Comparison of ENCODE assay signal across 19 cellular contexts in genomic region chr15:90340345-90340744, GRCh38. TPM values are rescaled to one million over a fixed set of nuclear protein-coding genes. Genes with fewer than 3 reads are reported as not detected.
A peak's percentile ranks its signal among the peaks of the same experiment; 100 is the strongest.
DNase-seq lines count a peak whose midpoint lies in the region; ATAC-seq and TF ChIP-seq lines count a peak whose summit lies in the region.
"Had no signal": no experiment of that assay in that cellular context is flagged by ENCODE, and none has a peak within 500 bp of the region (broad histone marks: within the 10 kb centered on the region; RNA-seq: fewer than 3 reads in every experiment).

No MANE protein-coding gene starts in this region.

- no peak overlapping the region for H3K4me3 Mint-ChIP-seq in GM23338
- H3K4me3 Mint-ChIP-seq in stimulated activated effector memory CD8-positive, alpha-beta T cell treated with anti-CD3 and anti-CD28 coated beads, Interleukin-12 subunit alpha, Interleukin-12 subunit beta, amount 100 ng/mL, for 72 hours: no peak overlapping the region
- H3K4me3 Mint-ChIP-seq: activated CD4-positive, alpha-beta T cell treated with anti-CD3 and anti-CD28 coated beads, Interleukin-2, amount 10 ng/mL, durations not matched to agents 7 days and 5 days; activated naive CD8-positive, alpha-beta T cell treated with anti-CD3 and anti-CD28 coated beads, Interleukin-2, amount 10 ng/mL, durations not matched to agents 7 days and 5 days; activated T-helper 17 cell treated with anti-CD3 and anti-CD28 coated beads, Interleukin-2, amount 50 U/mL, for 72 hours; CD14-positive monocyte; stimulated activated memory B cell treated with anti-CD40 and anti-IgM and Interleukin-4, amounts not matched to agents 10 μg/mL and 1 μg/mL and 100 μg/mL, for 72 hours; T-helper 17 cell had no signal

- no peaks in the 10 kb centered on the region for H4K20me1 ChIP-seq in GM23338 (replicated peaks; ENCODE audit: insufficient read depth)

- H3K9me2 ChIP-seq in GM23338 (ENCODE audit: insufficient read depth): no peaks in the 10 kb centered on the region

- H3K36me3 Mint-ChIP-seq in GM23338 (ENCODE audit: low read depth): no peaks in the 10 kb centered on the region
- H3K36me3 Mint-ChIP-seq in stimulated activated effector memory CD8-positive, alpha-beta T cell treated with anti-CD3 and anti-CD28 coated beads, Interleukin-12 subunit alpha, Interleukin-12 subunit beta, amount 100 ng/mL, for 72 hours: no peaks in the 10 kb centered on the region
- H3K36me3 Mint-ChIP-seq: activated naive CD8-positive, alpha-beta T cell treated with anti-CD3 and anti-CD28 coated beads, Interleukin-2, amount 10 ng/mL, durations not matched to agents 7 days and 5 days; CD14-positive monocyte; stimulated activated memory B cell treated with anti-CD40 and anti-IgM and Interleukin-4, amounts not matched to agents 10 μg/mL and 1 μg/mL and 100 μg/mL, for 72 hours had no signal

- no peaks in the 10 kb centered on the region for H3K9me3 Mint-ChIP-seq in GM23338
- no peaks in the 10 kb centered on the region for H3K9me3 Mint-ChIP-seq in stimulated activated effector memory CD8-positive, alpha-beta T cell treated with anti-CD3 and anti-CD28 coated beads, Interleukin-12 subunit alpha, Interleukin-12 subunit beta, amount 100 ng/mL, for 72 hours
- H3K9me3 Mint-ChIP-seq: activated CD4-positive, alpha-beta T cell treated with anti-CD3 and anti-CD28 coated beads, Interleukin-2, amount 10 ng/mL, durations not matched to agents 7 days and 5 days; activated naive CD8-positive, alpha-beta T cell treated with anti-CD3 and anti-CD28 coated beads, Interleukin-2, amount 10 ng/mL, durations not matched to agents 7 days and 5 days; activated T-helper 17 cell treated with anti-CD3 and anti-CD28 coated beads, Interleukin-2, amount 50 U/mL, for 72 hours; CD14-positive monocyte; stimulated activated memory B cell treated with anti-CD40 and anti-IgM and Interleukin-4, amounts not matched to agents 10 μg/mL and 1 μg/mL and 100 μg/mL, for 72 hours had no signal

- H3K4me2 ChIP-seq in GM23338: no peak overlapping the region

- H3K9me3 ChIP-seq in colonic mucosa: no peaks in the 10 kb centered on the region
- no peaks in the 10 kb centered on the region for H3K9me3 ChIP-seq in uterus
- H3K9me3 ChIP-seq: sigmoid colon, thoracic aorta had no signal

- H3K36me3 ChIP-seq in GM23338 (ENCODE audit: insufficient read depth) (no peaks in the 10 kb centered on the region), colonic mucosa (no peaks in the 10 kb centered on the region), uterus (no peaks in the 10 kb centered on the region)
- H3K36me3 ChIP-seq: sigmoid colon, thoracic aorta had no signal

- no peak overlapping the region for H3K27ac ChIP-seq in 22Rv1
- no peak overlapping the region for H3K27ac ChIP-seq in GM23338 (ENCODE audit: low read depth)
- no peak overlapping the region for H3K27ac ChIP-seq in colonic mucosa
- H3K27ac ChIP-seq in uterus: no peak overlapping the region
- H3K27ac ChIP-seq: sigmoid colon, thoracic aorta had no signal

- H3K27me3 ChIP-seq in GM23338 (ENCODE audit: insufficient read depth): no peaks in the 10 kb centered on the region
- H3K27me3 ChIP-seq in colonic mucosa: no peaks in the 10 kb centered on the region
- no peaks in the 10 kb centered on the region for H3K27me3 ChIP-seq in uterus
- H3K27me3 ChIP-seq: sigmoid colon had no signal

- no peak overlapping the region for H3K4me3 ChIP-seq in GM23338
- H3K4me3 ChIP-seq in colonic mucosa: no peak overlapping the region
- no peak overlapping the region for H3K4me3 ChIP-seq in uterus
- H3K4me3 ChIP-seq: sigmoid colon, thoracic aorta had no signal

- no peaks in the 10 kb centered on the region for H3K79me2 ChIP-seq in GM23338 (replicated peaks; ENCODE audit: insufficient read depth)

- no peak overlapping the region for H3K9ac ChIP-seq in colonic mucosa (ENCODE audit: low read depth in 2 of 2, low read length in 2 of 2)

- ATAC-seq in GM23338 (peak; percentile 82), GM19463 (IDR thresholded peaks at IDR 0.05; ENCODE audit: unreplicated experiment) (no peak)
- ATAC-seq in stimulated activated effector memory CD8-positive, alpha-beta T cell treated with anti-CD3 and anti-CD28 coated beads, Interleukin-12 subunit alpha, Interleukin-12 subunit beta, amount 100 ng/mL, for 72 hours: no peak
- ATAC-seq: activated T-helper 17 cell treated with anti-CD3 and anti-CD28 coated beads, Interleukin-2, amount 50 U/mL, for 72 hours; left ventricle myocardium superior; stimulated activated memory B cell treated with anti-CD40 and anti-IgM and Interleukin-4, amounts not matched to agents 10 μg/mL and 1 μg/mL and 100 μg/mL, for 72 hours; T-helper 17 cell had no signal

- H3K4me1 ChIP-seq in GM23338 (ENCODE audit: insufficient read depth): no peaks in the 10 kb centered on the region
- no peaks in the 10 kb centered on the region for H3K4me1 ChIP-seq in colonic mucosa
- H3K4me1 ChIP-seq in uterus: no peaks in the 10 kb centered on the region
- H3K4me1 ChIP-seq: sigmoid colon had no signal

- no peaks in the 10 kb centered on the region; the same call in 2 of the 3 replicates for H3K4me1 Mint-ChIP-seq in GM23338
- no peaks in the 10 kb centered on the region for H3K4me1 Mint-ChIP-seq in stimulated activated effector memory CD8-positive, alpha-beta T cell treated with anti-CD3 and anti-CD28 coated beads, Interleukin-12 subunit alpha, Interleukin-12 subunit beta, amount 100 ng/mL, for 72 hours
- H3K4me1 Mint-ChIP-seq: activated T-helper 17 cell treated with anti-CD3 and anti-CD28 coated beads, Interleukin-2, amount 50 U/mL, for 72 hours had no signal

- DNase-seq in GM23338 (ENCODE audit: low spot score): peak; percentile 60
- DNase-seq in NCI-H69 (lab: John Stamatoyannopoulos, UW): peak; percentile 78
- DNase-seq in colonic mucosa: peak; percentile 76
- no peak for DNase-seq in stimulated activated effector memory CD8-positive, alpha-beta T cell treated with anti-CD3 and anti-CD28 coated beads, Interleukin-12 subunit alpha, Interleukin-12 subunit beta, amount 100 ng/mL, for 72 hours (ENCODE audit: low spot score in 2 of 2)
- DNase-seq in stimulated activated CD4-positive, alpha-beta T cell treated with anti-CD3 and anti-CD28 coated beads, Interleukin-12 subunit alpha, Interleukin-12 subunit beta, amount 100 ng/mL, for 4 hours: no peak
- DNase-seq in uterus: no peak
- DNase-seq: activated CD4-positive, alpha-beta T cell treated with anti-CD3 and anti-CD28 coated beads, Interleukin-2, amount 10 ng/mL, durations not matched to agents 7 days and 5 days; activated naive CD8-positive, alpha-beta T cell treated with anti-CD3 and anti-CD28 coated beads, Interleukin-2, amount 10 ng/mL, durations not matched to agents 7 days and 5 days; left ventricle myocardium superior; NCI-H1105 treated with DMSO at 0.1 percent for 48 hours; SIG-M5; sigmoid colon; T-helper 17 cell had no signal

- intact Hi-C loops in colonic mucosa (cut with DNase I): no loop called here
- intact Hi-C loops in uterus (cut with DNase I; ENCODE audit: low total_unique reads): no loop called here

- TF ChIP-seq POLR2A in uterus (IDR thresholded peaks at IDR 0.05): no peak

- H2AFZ ChIP-seq in GM23338: no peak overlapping the region

- no peak overlapping the region for H3K27ac Mint-ChIP-seq in GM23338
- H3K27ac Mint-ChIP-seq in stimulated activated effector memory CD8-positive, alpha-beta T cell treated with anti-CD3 and anti-CD28 coated beads, Interleukin-12 subunit alpha, Interleukin-12 subunit beta, amount 100 ng/mL, for 72 hours: no peak overlapping the region
- H3K27ac Mint-ChIP-seq: activated CD4-positive, alpha-beta T cell treated with anti-CD3 and anti-CD28 coated beads, Interleukin-2, amount 10 ng/mL, durations not matched to agents 7 days and 5 days; activated naive CD8-positive, alpha-beta T cell treated with anti-CD3 and anti-CD28 coated beads, Interleukin-2, amount 10 ng/mL, durations not matched to agents 7 days and 5 days; activated T-helper 17 cell treated with anti-CD3 and anti-CD28 coated beads, Interleukin-2, amount 50 U/mL, for 72 hours; CD14-positive monocyte; stimulated activated memory B cell treated with anti-CD40 and anti-IgM and Interleukin-4, amounts not matched to agents 10 μg/mL and 1 μg/mL and 100 μg/mL, for 72 hours; T-helper 17 cell had no signal

- H3F3A ChIP-seq in GM23338 (replicated peaks; ENCODE audit: low read depth): no peaks in the 10 kb centered on the region

- H3K27me3 Mint-ChIP-seq in GM23338 (ENCODE audit: insufficient read depth, low read depth, poor library complexity): peaks cover 4% of the 10 kb centered on the region
- H3K27me3 Mint-ChIP-seq: activated CD4-positive, alpha-beta T cell treated with anti-CD3 and anti-CD28 coated beads, Interleukin-2, amount 10 ng/mL, durations not matched to agents 7 days and 5 days; activated naive CD8-positive, alpha-beta T cell treated with anti-CD3 and anti-CD28 coated beads, Interleukin-2, amount 10 ng/mL, durations not matched to agents 7 days and 5 days; activated T-helper 17 cell treated with anti-CD3 and anti-CD28 coated beads, Interleukin-2, amount 50 U/mL, for 72 hours; stimulated activated memory B cell treated with anti-CD40 and anti-IgM and Interleukin-4, amounts not matched to agents 10 μg/mL and 1 μg/mL and 100 μg/mL, for 72 hours; T-helper 17 cell had no signal

- TF ChIP-seq CTCF in 22Rv1 (IDR thresholded peaks at IDR 0.05) (peak; percentile 55), GM23338 (conservative IDR thresholded peaks at IDR 0.05; ENCODE audit: low read depth in 2 of 2) (peak; percentile 26 to 72), colonic mucosa (IDR thresholded peaks at IDR 0.05) (no peak), uterus (IDR thresholded peaks at IDR 0.05) (no peak)

TF ChIP-seq in GM23338, 12 proteins besides CTCF, POLR2A, EP300 and RAD21 (continues in another document):
- TF ChIP-seq STAT1 (IDR thresholded peaks at IDR 0.05; ENCODE audit: unreplicated experiment) (no peak), POLR2AphosphoS5 (IDR thresholded peaks at IDR 0.05; ENCODE audit: low read depth) (no peak), ZNF114 (CRISPR knock-in tag; IDR thresholded peaks at IDR 0.05) (no peak), CREB1 (CRISPR knock-in tag; IDR thresholded peaks at IDR 0.05; ENCODE audit: low read depth) (no peak), EZH2 (IDR thresholded peaks at IDR 0.05; ENCODE audit: low read depth, unreplicated experiment) (no peak)

RNA-seq across cellular contexts. Expression of gene ZNF774, which starts 11.7 kb away (rescaled TPM):
- total RNA-seq in GM23338 (2014; rRNA removed; shearing (Covaris generic)): 1.5 and 1.8 TPM in 2 replicates
- 0.45 and 0.54 TPM in 2 replicates for polyA plus RNA-seq in GM23338 (2016; fragmentation: Nextera tagmentation; extraction: Ambion mirVana)
- total RNA-seq in colonic mucosa (10 to 100 TPM; 13.7 to 13.9 TPM), uterus (1 to 10 TPM in 3 of 4 donors, under 1 TPM in 1; 0.51 to 5.5 (median 3.8) TPM)

RNA-seq across cellular contexts. Expression of gene IQGAP1, which starts 47.7 kb away (rescaled TPM):
- total RNA-seq in GM23338 (2014; rRNA removed; shearing (Covaris generic)): 136 and 159 TPM in 2 replicates
- 92.7 and 92.9 TPM in 2 replicates for polyA plus RNA-seq in GM23338 (2016; fragmentation: Nextera tagmentation; extraction: Ambion mirVana)
- 100 to 1,000 TPM; 210 to 243 TPM for total RNA-seq in colonic mucosa
- 100 to 1,000 TPM; 195 to 777 (median 290) TPM for total RNA-seq in uterus

Comparison
In these comparisons a context has a peak if more than half of its experiments do, and no peak if none do; other contexts are left out.
1. CTCF ChIP-seq: peak in 22Rv1 (single experiment) and GM23338 (2 of 2); none in colonic mucosa (single experiment) and uterus (0 of 4).
2. DNase-seq: peak in GM23338 (single experiment), NCI-H69 (single experiment) and colonic mucosa (single experiment); none in stimulated activated effector memory CD8-positive, alpha-beta T cell treated with anti-CD3 and anti-CD28 coated beads, Interleukin-12 subunit alpha, Interleukin-12 subunit beta, amount 100 ng/mL, for 72 hours (0 of 2), stimulated activated CD4-positive, alpha-beta T cell treated with anti-CD3 and anti-CD28 coated beads, Interleukin-12 subunit alpha, Interleukin-12 subunit beta, amount 100 ng/mL, for 4 hours (single experiment) and uterus (0 of 2).